13 cellular contexts compared by ENCODE assay signal in the genomic region with DNA sequence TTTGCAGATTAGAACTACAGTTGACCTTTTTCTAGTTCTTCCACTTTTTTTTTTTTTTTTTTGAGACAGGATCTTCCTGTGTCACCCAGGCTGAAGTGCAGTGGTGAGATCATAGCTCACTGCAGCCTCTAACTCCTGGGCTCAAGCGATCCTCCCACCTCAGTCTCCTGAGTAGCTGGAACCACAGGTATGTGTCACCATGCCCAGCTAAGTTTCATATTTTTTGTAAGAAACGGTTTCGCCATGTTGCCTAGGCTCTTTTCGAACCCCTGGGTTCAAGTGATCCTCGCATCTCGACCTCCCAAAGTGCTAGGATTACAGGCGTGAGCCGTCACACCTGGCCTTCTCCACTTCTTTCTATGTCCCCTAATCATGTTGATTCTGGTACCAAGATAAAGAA. TPM values are rescaled to one million over a fixed set of nuclear protein-coding genes. Genes with fewer than 3 reads are reported as not detected.
A peak's percentile ranks its signal among the peaks of the same experiment; 100 is the strongest.
DNase-seq lines count a peak whose midpoint lies in the region; ATAC-seq and TF ChIP-seq lines count a peak whose summit lies in the region.
"Had no signal": no experiment of that assay in that cellular context is flagged by ENCODE, and none has a peak within 500 bp of the region (broad histone marks: within the 10 kb centered on the region; RNA-seq: fewer than 3 reads in every experiment).

No MANE protein-coding gene starts in this region.

- H3K9me3 Mint-ChIP-seq in CD8-positive, alpha-beta T cell: no peaks in the 10 kb centered on the region
- H3K9me3 Mint-ChIP-seq in memory B cell (no peaks in the 10 kb centered on the region), HFFc6 (no peaks in the 10 kb centered on the region)
- H3K9me3 Mint-ChIP-seq: mesothelial cell of epicardium had no signal

- POLR2A ChIA-PET in CD8-positive, alpha-beta T cell (lab: Charles Lee): interaction anchor here (0.6 to 2.1 kb wide), 21 partner anchors 12 to 310 kb away, joined by 3 to 11 read pairs (median 5); a partner anchor contains a TSS

- ATAC-seq in CD8-positive, alpha-beta T cell: peak; percentile 19
- ATAC-seq in memory B cell (ENCODE audit: low read depth): no peak

- peaks cover 92% of the 10 kb centered on the region for H3K4me1 Mint-ChIP-seq in CD8-positive, alpha-beta T cell (ENCODE audit: low read depth)
- H3K4me1 Mint-ChIP-seq in memory B cell (peaks cover 52% of the 10 kb centered on the region), HFFc6 (ENCODE audit: low read depth) (peaks cover 21% of the 10 kb centered on the region)

- H3K4me3 ChIP-seq in BLaER1: no peak overlapping the region
- no peak overlapping the region for H3K4me3 ChIP-seq in CD8-positive, alpha-beta T cell (ENCODE audit: low read depth, low read length)

- H3K36me3 ChIP-seq in BLaER1: no peaks in the 10 kb centered on the region
- no peaks in the 10 kb centered on the region for H3K36me3 ChIP-seq in CD8-positive, alpha-beta T cell (ENCODE audit: insufficient read depth, low read length)
- H3K36me3 ChIP-seq: BE2C had no signal

- peak overlapping the region; percentile 91 for H3K27ac Mint-ChIP-seq in CD8-positive, alpha-beta T cell
- peak overlapping the region; percentile 89 for H3K27ac Mint-ChIP-seq in memory B cell
- H3K27ac Mint-ChIP-seq in HFFc6: no peak overlapping the region
- H3K27ac Mint-ChIP-seq: mesothelial cell of epicardium had no signal

- intact Hi-C loops in CD8-positive, alpha-beta T cell (cut with DNase I, micrococcal nuclease): loop anchor here in 1 of 2 experiments (5.0 kb wide), 2 partner anchors 41 to 136 kb away; a partner anchor contains a TSS

- peak overlapping the region; percentile 37 for H3K4me3 Mint-ChIP-seq in CD8-positive, alpha-beta T cell
- H3K4me3 Mint-ChIP-seq in memory B cell (no peak overlapping the region), HFFc6 (no peak overlapping the region)
- H3K4me3 Mint-ChIP-seq: mesothelial cell of epicardium had no signal

- H3K9me3 ChIP-seq in BLaER1: no peaks in the 10 kb centered on the region
- no peaks in the 10 kb centered on the region for H3K9me3 ChIP-seq in CD8-positive, alpha-beta T cell (ENCODE audit: low read length)
- H3K9me3 ChIP-seq: BE2C had no signal

- H3K36me3 Mint-ChIP-seq in CD8-positive, alpha-beta T cell: peaks cover 23% of the 10 kb centered on the region
- H3K36me3 Mint-ChIP-seq in memory B cell: peaks cover 7% of the 10 kb centered on the region
- no peaks in the 10 kb centered on the region for H3K36me3 Mint-ChIP-seq in HFFc6 (ENCODE audit: low read depth)
- H3K36me3 Mint-ChIP-seq: mesothelial cell of epicardium had no signal

- CTCF ChIA-PET in CD8-positive, alpha-beta T cell (lab: Charles Lee): interaction anchor here (0.8 to 6.2 kb wide), 40 partner anchors 8 to 340 kb away, joined by 3 to 118 read pairs (median 5); a partner anchor contains a TSS

- H3K4me1 ChIP-seq in BLaER1: peaks cover 100% of the 10 kb centered on the region
- H3K4me1 ChIP-seq in CD8-positive, alpha-beta T cell (ENCODE audit: insufficient read depth, low read length): peaks cover 94% of the 10 kb centered on the region
- H3K4me1 ChIP-seq: BE2C had no signal

- no peak overlapping the region for H3K9ac ChIP-seq in BLaER1

- peak overlapping the region; percentile 99 for H3K27ac ChIP-seq in BLaER1
- no peak overlapping the region for H3K27ac ChIP-seq in CD8-positive, alpha-beta T cell (ENCODE audit: low read depth, low read length)
- H3K27ac ChIP-seq: RWPE1 had no signal

- H3K4me2 ChIP-seq in BLaER1: peak overlapping the region; percentile 91

- H3K27me3 Mint-ChIP-seq in CD8-positive, alpha-beta T cell (ENCODE audit: low read depth): no peaks in the 10 kb centered on the region
- H3K27me3 Mint-ChIP-seq in memory B cell (no peaks in the 10 kb centered on the region), HFFc6 (ENCODE audit: insufficient read depth) (no peaks in the 10 kb centered on the region)

- DNase-seq in CD8-positive, alpha-beta T cell: peak in 1 of 7 experiments; percentile 50
- peak; percentile 50 for DNase-seq in activated CD8-positive, alpha-beta memory T cell treated with anti-CD3 and anti-CD28 coated beads, Interleukin-2, amount 50 U/mL, for 4 hours
- no peak for DNase-seq in memory B cell (ENCODE audit: low spot score in 2 of 2)
- DNase-seq in mesenteric fat pad (ENCODE audit: low spot score): no peak
- DNase-seq in HFFc6: no peak
- DNase-seq in NCI-H1930 (lab: John Stamatoyannopoulos, UW): no peak
- DNase-seq: amniotic stem cell, BE2C, NCI-H2081 treated with DMSO at 0.1 percent for 48 hours, NCI-H748 treated with DMSO at 0.1 percent for 48 hours had no signal

- no peaks in the 10 kb centered on the region for H4K20me1 ChIP-seq in BLaER1

- TF ChIP-seq CTCF in CD8-positive, alpha-beta T cell (IDR thresholded peaks at IDR 0.05): no peak
- no peak for TF ChIP-seq CTCF in HFFc6 (IDR thresholded peaks at IDR 0.05)

- H3K27me3 ChIP-seq in BLaER1: no peaks in the 10 kb centered on the region
- H3K27me3 ChIP-seq in CD8-positive, alpha-beta T cell (ENCODE audit: insufficient read depth, low read length): no peaks in the 10 kb centered on the region
- H3K27me3 ChIP-seq: BE2C had no signal

RNA-seq across cellular contexts. Expression of a gene that starts 39.7 kb away (rescaled TPM):
- 10 to 100 TPM; 62.3 to 63.0 TPM for total RNA-seq in CD8-positive, alpha-beta T cell
- 29.6 TPM for total RNA-seq in mesenteric fat pad
- 10 to 100 TPM in 4 of 6 experiments, 1 to 10 TPM in 2; 8.0 to 13.9 (median 10.5) TPM for total RNA-seq in HFFc6 (2021; fragmentation: NEBNext Ultra II Directional; extraction: Animal tissue kit (Norgen Biotek cat#: 25700))
